15 cellular contexts compared by ENCODE assay signal in the genomic region with DNA sequence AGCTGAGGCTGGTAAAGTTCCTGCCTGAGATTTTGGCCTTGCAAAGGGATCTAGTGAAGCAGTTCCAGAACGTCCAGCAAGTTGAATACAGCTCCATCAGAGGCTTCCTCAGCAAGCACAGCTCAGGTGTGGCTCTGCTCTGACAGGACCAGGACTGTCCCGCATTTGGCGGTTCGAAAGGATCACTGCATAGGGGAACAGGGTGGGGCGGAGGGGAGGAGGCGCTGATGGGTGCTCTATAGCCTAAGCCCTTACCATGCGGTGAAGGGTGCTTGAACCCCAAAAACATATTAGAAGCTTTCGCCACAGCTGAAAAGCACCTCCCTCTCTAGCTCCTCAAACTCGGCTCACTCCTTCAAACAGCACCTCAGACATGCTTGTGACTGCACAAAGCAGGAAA. TPM values are rescaled to one million over a fixed set of nuclear protein-coding genes. Genes with fewer than 3 reads are reported as not detected.
A peak's percentile ranks its signal among the peaks of the same experiment; 100 is the strongest.
DNase-seq lines count a peak whose midpoint lies in the region; ATAC-seq and TF ChIP-seq lines count a peak whose summit lies in the region.
"Had no signal": no experiment of that assay in that cellular context is flagged by ENCODE, and none has a peak within 500 bp of the region (broad histone marks: within the 10 kb centered on the region; RNA-seq: fewer than 3 reads in every experiment).

No MANE protein-coding gene starts in this region.

- H3K9me3 ChIP-seq in mucosa of descending colon: no peaks in the 10 kb centered on the region
- no peaks in the 10 kb centered on the region for H3K9me3 ChIP-seq in spleen
- no peaks in the 10 kb centered on the region for H3K9me3 ChIP-seq in smooth muscle cell (replicated peaks; ENCODE audit: low read depth)
- no peaks in the 10 kb centered on the region for H3K9me3 ChIP-seq in PC-9 (ENCODE audit: insufficient read depth, low read depth)

- peaks cover 25 to 38% of the 10 kb centered on the region in 2 donors for H3K36me3 Mint-ChIP-seq in activated naive CD4-positive, alpha-beta T cell treated with anti-CD3 and anti-CD28 coated beads, Interleukin-2, amount 50 U/mL, for 72 hours
- peaks cover 96% of the 10 kb centered on the region for H3K36me3 Mint-ChIP-seq in activated CD4-positive, alpha-beta memory T cell treated with anti-CD3 and anti-CD28 coated beads, Interleukin-2, amount 10 ng/mL, durations not matched to agents 7 days and 5 days (ENCODE audit: low read depth)

- no TSS peak for BruUV-seq in PC-9 (replicated peaks; lab: Mats Ljungman, UMichigan)

- no peak for DNase-seq in activated naive CD4-positive, alpha-beta T cell treated with anti-CD3 and anti-CD28 coated beads, Interleukin-2, amount 50 U/mL, for 72 hours (ENCODE audit: low spot score in 2 of 2)
- DNase-seq in activated naive CD4-positive, alpha-beta T cell treated with anti-CD3 and anti-CD28 coated beads, Interleukin-2, amount 50 U/mL, for 16 hours: no peak
- no peak for DNase-seq in activated CD4-positive, alpha-beta memory T cell treated with anti-CD3 and anti-CD28 coated beads, Interleukin-2, amount 10 ng/mL, durations not matched to agents 7 days and 5 days
- DNase-seq in mucosa of descending colon (no peak), spleen (no peak), foreskin keratinocyte (no peak), smooth muscle cell (lab: John Stamatoyannopoulos, UW; ENCODE audit: unreplicated experiment) (no peak), PC-9 (no peak)
- DNase-seq: CD4-positive, CD25-positive, alpha-beta regulatory T cell; DMS79; HCEC 1CT; Kasumi-1; NCI-H1417; NCI-H2029; NCI-H510A had no signal

- H3K4me1 ChIP-seq in mucosa of descending colon (ENCODE audit: low read depth) (no peaks in the 10 kb centered on the region), spleen (peaks cover 0 to 15% (median 4%) of the 10 kb centered on the region in 6 donors), foreskin keratinocyte (no peaks in the 10 kb centered on the region), smooth muscle cell (ENCODE audit: low read depth) (no peaks in the 10 kb centered on the region), PC-9 (replicated peaks; ENCODE audit: insufficient read depth) (no peaks in the 10 kb centered on the region)

- H3K27ac Mint-ChIP-seq in activated naive CD4-positive, alpha-beta T cell treated with anti-CD3 and anti-CD28 coated beads, Interleukin-2, amount 50 U/mL, for 72 hours: peak overlapping the region; percentile 43 to 76
- peak overlapping the region; percentile 54 for H3K27ac Mint-ChIP-seq in activated CD4-positive, alpha-beta memory T cell treated with anti-CD3 and anti-CD28 coated beads, Interleukin-2, amount 10 ng/mL, durations not matched to agents 7 days and 5 days

- H3K79me2 ChIP-seq in smooth muscle cell (ENCODE audit: low read depth) (no peaks in the 10 kb centered on the region), PC-9 (ENCODE audit: low read depth) (no peaks in the 10 kb centered on the region)

- ATAC-seq in activated naive CD4-positive, alpha-beta T cell treated with anti-CD3 and anti-CD28 coated beads, Interleukin-2, amount 50 U/mL, for 72 hours: no peak
- peak; percentile 13 for ATAC-seq in mucosa of descending colon
- no peak for ATAC-seq in foreskin keratinocyte

- H3K9me2 ChIP-seq in PC-9 (ENCODE audit: insufficient read depth): no peaks in the 10 kb centered on the region

- H3F3A ChIP-seq in smooth muscle cell (ENCODE audit: low read depth) (no peaks in the 10 kb centered on the region), PC-9 (ENCODE audit: insufficient read depth, low read depth) (no peaks in the 10 kb centered on the region)

- H3K9ac ChIP-seq in smooth muscle cell (ENCODE audit: low read depth): no peak overlapping the region

- H2AFZ ChIP-seq in smooth muscle cell (ENCODE audit: low read depth): no peak overlapping the region
- H2AFZ ChIP-seq in PC-9: no peak overlapping the region

- H3K4me3 Mint-ChIP-seq in activated CD4-positive, alpha-beta memory T cell treated with anti-CD3 and anti-CD28 coated beads, Interleukin-2, amount 10 ng/mL, durations not matched to agents 7 days and 5 days: peak overlapping the region; percentile 17
- H3K4me3 Mint-ChIP-seq: CD4-positive, CD25-positive, alpha-beta regulatory T cell had no signal

- H4K20me1 ChIP-seq in smooth muscle cell (ENCODE audit: low read depth) (no peaks in the 10 kb centered on the region), PC-9 (ENCODE audit: insufficient read depth) (no peaks in the 10 kb centered on the region; the same call in 1 of the 2 replicates)

- 93 to 96% (median 94%) methylated on average over 9 of the region's 9 CpGs for WGBS in spleen, 5 donors
- 94% methylated on average over 9 of the region's 9 CpGs for WGBS in smooth muscle cell (ENCODE audit: low lambda C conversion rate)

- TF ChIP-seq POLR2A in spleen (IDR thresholded peaks at IDR 0.05): no peak

- no peaks in the 10 kb centered on the region for H3K27me3 ChIP-seq in spleen (replicated peaks in 1 of 7)
- H3K27me3 ChIP-seq in foreskin keratinocyte: no peaks in the 10 kb centered on the region
- no peaks in the 10 kb centered on the region for H3K27me3 ChIP-seq in smooth muscle cell (ENCODE audit: low read depth)
- H3K27me3 ChIP-seq in PC-9 (ENCODE audit: insufficient read depth, low read depth): no peaks in the 10 kb centered on the region

- TF ChIP-seq CTCF in mucosa of descending colon (IDR thresholded peaks at IDR 0.05) (no peak), spleen (IDR thresholded peaks at IDR 0.05 in 8 of 11, conservative IDR thresholded peaks at IDR 0.05 in 3 of 11) (no peak), foreskin keratinocyte (conservative IDR thresholded peaks at IDR 0.05) (no peak), smooth muscle cell (IDR thresholded peaks at IDR 0.05; ENCODE audit: borderline replicate concordance, insufficient read depth, poor library complexity, severe bottlenecking) (no peak), PC-9 (conservative IDR thresholded peaks at IDR 0.05) (no peak)

- H3K4me2 ChIP-seq in smooth muscle cell (no peak overlapping the region), PC-9 (no peak overlapping the region)

- no peaks in the 10 kb centered on the region for H3K27me3 Mint-ChIP-seq in activated CD4-positive, alpha-beta memory T cell treated with anti-CD3 and anti-CD28 coated beads, Interleukin-2, amount 10 ng/mL, durations not matched to agents 7 days and 5 days
- H3K27me3 Mint-ChIP-seq: CD4-positive, CD25-positive, alpha-beta regulatory T cell had no signal

- no peak overlapping the region for H3K4me3 ChIP-seq in mucosa of descending colon
- H3K4me3 ChIP-seq in spleen: no peak overlapping the region
- H3K4me3 ChIP-seq in smooth muscle cell: no peak overlapping the region
- no peak overlapping the region for H3K4me3 ChIP-seq in PC-9

- H3K4me1 Mint-ChIP-seq in activated CD4-positive, alpha-beta memory T cell treated with anti-CD3 and anti-CD28 coated beads, Interleukin-2, amount 10 ng/mL, durations not matched to agents 7 days and 5 days: peaks cover 12% of the 10 kb centered on the region

- POLR2A ChIA-PET in activated CD4-positive, alpha-beta memory T cell treated with anti-CD3 and anti-CD28 coated beads, Interleukin-2, amount 10 ng/mL, durations not matched to agents 7 days and 5 days (lab: Charles Lee): interaction anchor here (0.8 to 3.8 kb wide), 7 partner anchors 8 to 34 kb away, joined by 3 to 26 read pairs (median 6); no protein-coding TSS in a partner anchor
- POLR2A ChIA-PET in PC-9 (lab: Charles Lee; ENCODE audit: unreplicated experiment): no interaction called here

- H3K36me3 ChIP-seq in mucosa of descending colon (ENCODE audit: low read depth): peaks cover 41% of the 10 kb centered on the region
- H3K36me3 ChIP-seq in spleen: peaks cover 10 to 100% (median 100%) of the 10 kb centered on the region in 6 donors
- H3K36me3 ChIP-seq in smooth muscle cell (ENCODE audit: low read depth): no peaks in the 10 kb centered on the region
- no peaks in the 10 kb centered on the region for H3K36me3 ChIP-seq in PC-9 (ENCODE audit: low read depth)

- intact Hi-C loops in mucosa of descending colon (cut with DNase I, micrococcal nuclease) (no loop called here), spleen (cut with DNase I; ENCODE audit: low total_unique reads) (no loop called here), PC-9 (cut with micrococcal nuclease; ENCODE audit: unreplicated experiment) (no loop called here)

- H3K27ac ChIP-seq in spleen: peak overlapping the region in 6 of 8 donors; percentile 41 to 74 (median 50)
- no peak overlapping the region for H3K27ac ChIP-seq in foreskin keratinocyte
- H3K27ac ChIP-seq in smooth muscle cell (ENCODE audit: low read depth): no peak overlapping the region
- no peak overlapping the region for H3K27ac ChIP-seq in PC-9

- no peaks in the 10 kb centered on the region for H3K9me3 Mint-ChIP-seq in activated naive CD4-positive, alpha-beta T cell treated with anti-CD3 and anti-CD28 coated beads, Interleukin-2, amount 50 U/mL, for 72 hours
- no peaks in the 10 kb centered on the region for H3K9me3 Mint-ChIP-seq in activated CD4-positive, alpha-beta memory T cell treated with anti-CD3 and anti-CD28 coated beads, Interleukin-2, amount 10 ng/mL, durations not matched to agents 7 days and 5 days
- H3K9me3 Mint-ChIP-seq: CD4-positive, CD25-positive, alpha-beta regulatory T cell had no signal

- CTCF ChIA-PET in activated CD4-positive, alpha-beta memory T cell treated with anti-CD3 and anti-CD28 coated beads, Interleukin-2, amount 10 ng/mL, durations not matched to agents 7 days and 5 days (lab: Charles Lee): interaction anchor here (0.6 to 1.0 kb wide), 2 partner anchors 189 to 601 kb away, joined by 3 read pairs; no protein-coding TSS in a partner anchor
- CTCF ChIA-PET in PC-9 (lab: Charles Lee): no interaction called here

RNA-seq across cellular contexts. Expression of gene ENDOV, which starts 29.9 kb away (rescaled TPM):
- total RNA-seq in activated naive CD4-positive, alpha-beta T cell treated with anti-CD3 and anti-CD28 coated beads, Interleukin-2, amount 50 U/mL, for 72 hours: 10 to 100 TPM in 1 of 2 donors, 1 to 10 TPM in 1; 8.8 to 13.0 TPM
- 10 to 100 TPM; 14.2 to 16.2 TPM for total RNA-seq in activated CD4-positive, alpha-beta memory T cell treated with anti-CD3 and anti-CD28 coated beads, Interleukin-2, amount 10 ng/mL, durations not matched to agents 7 days and 5 days
- total RNA-seq in mucosa of descending colon (10 to 100 TPM; 24.1 to 29.7 (median 24.9) TPM), spleen (10 to 100 TPM; 20.3 to 47.4 (median 29.0) TPM), foreskin keratinocyte (7.3 and 9.7 TPM in 2 replicates), smooth muscle cell (22.2 and 31.6 TPM in 2 replicates), PC-9 (2021) (50.3 and 84.8 TPM in 2 replicates)
- polyA plus RNA-seq in spleen (10 to 100 TPM in 2 of 3 donors, 1 to 10 TPM in 1; 9.7 to 22.2 (median 18.9) TPM), foreskin keratinocyte (9.8 and 14.0 TPM in 2 replicates), smooth muscle cell (59.7 and 61.7 TPM in 2 replicates)

Comparison
In these comparisons a context has a peak if more than half of its experiments do, and no peak if none do; other contexts are left out.
1. H3K27ac ChIP-seq: peak in spleen (6 of 8); none in foreskin keratinocyte (single experiment), smooth muscle cell (single experiment) and PC-9 (single experiment).